Comparison of ENCODE assay signal across 21 cellular contexts in genomic region chr5:137342764-137343163, GRCh38.
DNase-seq lines count a peak whose midpoint lies in the region; ATAC-seq and TF ChIP-seq lines count a peak whose summit lies in the region.
"Had no signal": no experiment of that assay in that cellular context is flagged by ENCODE, and none has a peak within 500 bp of the region (broad histone marks: within the 10 kb centered on the region; RNA-seq: fewer than 3 reads in every experiment).

No MANE protein-coding gene starts in this region.

- H3K27ac ChIP-seq in brain microvascular endothelial cell (no peak overlapping the region), lower lobe of right lung (no peak overlapping the region)
- H3K27ac ChIP-seq: esophagus muscularis mucosa, neutrophil, SJCRH30, spleen had no signal

- TF ChIP-seq CTCF in brain microvascular endothelial cell (IDR thresholded peaks at IDR 0.05; ENCODE audit: low read depth, low read length, missing control alignments) (no peak), kidney epithelial cell (IDR thresholded peaks at IDR 0.05; ENCODE audit: insufficient read depth, low read length, poor library complexity, severe bottlenecking) (no peak), lower lobe of right lung (IDR thresholded peaks at IDR 0.05) (no peak)

- DNase-seq in EH (ENCODE audit: low read depth), result peak; percentile 46
- DNase-seq in MG63, result peak; percentile 9
- peak; percentile 9 for DNase-seq in brain microvascular endothelial cell
- peak; percentile 32 for DNase-seq in kidney epithelial cell (ENCODE audit: low read depth)
- DNase-seq in lower lobe of right lung, result no peak
- DNase-seq in NK-92 treated with Interleukin-12 subunit alpha and Interleukin-12 subunit beta, amount 100 ng/mL, for 24 hours (lab: John Stamatoyannopoulos, UW), result no peak
- no peak for DNase-seq in NCI-H446 (lab: John Stamatoyannopoulos, UW)
- DNase-seq in NCI-H82 (lab: John Stamatoyannopoulos, UW), result no peak
- DNase-seq: activated CD4-positive, alpha-beta memory T cell treated with anti-CD3 and anti-CD28 coated beads for 36 hours; activated gamma-delta T cell treated with Interleukin-2 at 50 U/mL for 16 hours; central memory CD4-positive, alpha-beta T cell; NCI-H1417; NCI-H2171; NCI-H526; OCI-M1; SJCRH30; spleen; T-helper 2 cell; trophoblast cell had no signal

- H3K4me1 ChIP-seq in lower lobe of right lung, result no peaks in the 10 kb centered on the region
- H3K4me1 ChIP-seq: SJCRH30, spleen had no signal

- peaks cover 26% of the 10 kb centered on the region for H3K36me3 ChIP-seq in MG63
- no peaks in the 10 kb centered on the region for H3K36me3 ChIP-seq in brain microvascular endothelial cell (replicated peaks)
- H3K36me3 ChIP-seq in kidney epithelial cell (ENCODE audit: control insufficient read depth, insufficient read depth, low read length), result no peaks in the 10 kb centered on the region
- no peaks in the 10 kb centered on the region for H3K36me3 ChIP-seq in lower lobe of right lung
- H3K36me3 ChIP-seq: esophagus muscularis mucosa, neutrophil, SJCRH30, spleen had no signal

- ATAC-seq in lower lobe of right lung, result no peak

- no peaks in the 10 kb centered on the region for H3K27me3 ChIP-seq in MG63
- H3K27me3 ChIP-seq in brain microvascular endothelial cell (replicated peaks), result no peaks in the 10 kb centered on the region
- no peaks in the 10 kb centered on the region for H3K27me3 ChIP-seq in kidney epithelial cell (ENCODE audit: control insufficient read depth, insufficient read depth, low read length)
- H3K27me3 ChIP-seq in lower lobe of right lung (ENCODE audit: low read depth), result no peaks in the 10 kb centered on the region
- H3K27me3 ChIP-seq: neutrophil, SJCRH30 had no signal

- no peaks in the 10 kb centered on the region for H3K9me3 ChIP-seq in MG63
- H3K9me3 ChIP-seq in lower lobe of right lung, result no peaks in the 10 kb centered on the region
- H3K9me3 ChIP-seq: esophagus muscularis mucosa, neutrophil, SJCRH30, spleen had no signal

- in situ Hi-C loops in brain microvascular endothelial cell (cut with HindIII; ENCODE audit: low pct_ligation_motif_present, low sequenced_read_pairs), result loop anchor here (10.0 kb wide), 1 partner anchor 152 kb away; the partner anchor contains the start of gene SPOCK1

- H3K4me3 ChIP-seq in MG63 (no peak overlapping the region), brain microvascular endothelial cell (ENCODE audit: low read depth, low read length) (no peak overlapping the region), kidney epithelial cell (ENCODE audit: low read depth, low read length) (no peak overlapping the region), lower lobe of right lung (no peak overlapping the region)
- H3K4me3 ChIP-seq: esophagus muscularis mucosa, SJCRH30, spleen had no signal

- intact Hi-C loops in lower lobe of right lung (cut with DNase I), result no loop called here

Comparison
In these comparisons a context has a peak if more than half of its experiments do, and no peak if none do; other contexts are left out.
1. DNase-seq: peak in EH (single experiment), MG63 (single experiment), brain microvascular endothelial cell (single experiment) and kidney epithelial cell (single experiment); none in lower lobe of right lung (single experiment), NK-92 treated with Interleukin-12 subunit alpha and Interleukin-12 subunit beta, amount 100 ng/mL, for 24 hours (single experiment), NCI-H446 (0 of 2) and NCI-H82 (single experiment).